In genomic region chr7:95509199-95509598, GRCh38 we compare ENCODE assay signal across 8 cellular contexts. TPM values are rescaled to one million over a fixed set of nuclear protein-coding genes. Genes with fewer than 3 reads are reported as not detected.
DNase-seq lines count a peak whose midpoint lies in the region; ATAC-seq and TF ChIP-seq lines count a peak whose summit lies in the region.

No MANE protein-coding gene starts in this region.

- H3K4me1 ChIP-seq in MM.1S (ENCODE audit: low read length) = no peaks in the 10 kb centered on the region

- no peaks in the 10 kb centered on the region for H3K79me2 ChIP-seq in MM.1S (ENCODE audit: low read length)

- H3K27me3 Mint-ChIP-seq in endothelial cell (ENCODE audit: unreplicated experiment) = peaks cover 1% of the 10 kb centered on the region

- no peak overlapping the region for H3K4me3 ChIP-seq in MM.1S (ENCODE audit: low read length)

- no peaks in the 10 kb centered on the region for H3K27me3 ChIP-seq in MM.1S (replicated peaks; ENCODE audit: insufficient read depth, low read length)

- H3K9me2 ChIP-seq in MM.1S (replicated peaks; ENCODE audit: insufficient read depth, low read length) = no peaks in the 10 kb centered on the region

- H3K9me3 Mint-ChIP-seq in endothelial cell (ENCODE audit: unreplicated experiment) = no peaks in the 10 kb centered on the region

- POLR2A ChIA-PET in HEK293T (lab: Yijun Ruan, JAX) = no interaction called here

- TF ChIP-seq CTCF in endothelial cell (IDR thresholded peaks at IDR 0.05; ENCODE audit: unreplicated experiment) (no peak), MM.1S (IDR thresholded peaks at IDR 0.05; ENCODE audit: low read length) (no peak)

- H3K4me1 Mint-ChIP-seq in endothelial cell (ENCODE audit: unreplicated experiment) = no peaks in the 10 kb centered on the region

- H3K4me2 ChIP-seq in MM.1S (ENCODE audit: low read depth, low read length) = no peak overlapping the region

- DNase-seq in DMS153 treated with DMSO at 0.1 percent for 48 hours (lab: John Stamatoyannopoulos, UW; ENCODE audit: unreplicated experiment) (peak; percentile 88), NCI-H345 (lab: John Stamatoyannopoulos, UW) (peak; percentile 52), endothelial cell (ENCODE audit: low spot score) (peak; percentile 40), HEK293T (ENCODE audit: extremely low spot score) (no peak), RKO (ENCODE audit: low spot score) (no peak), MM.1S (no peak)
- DNase-seq in effector CD4-positive, alpha-beta T cell = no peak

- peak; percentile 71 for ATAC-seq in HG02610 (IDR thresholded peaks at IDR 0.05; ENCODE audit: unreplicated experiment)

- no peaks in the 10 kb centered on the region for H3K36me3 Mint-ChIP-seq in endothelial cell (ENCODE audit: low read depth, unreplicated experiment)

- H2AFZ ChIP-seq in MM.1S (ENCODE audit: low read length) = no peak overlapping the region

- no peak overlapping the region for H3K27ac Mint-ChIP-seq in endothelial cell (ENCODE audit: unreplicated experiment)

- H3K9me3 ChIP-seq in MM.1S (replicated peaks; ENCODE audit: insufficient read depth, low read length) = no peaks in the 10 kb centered on the region

- no peaks in the 10 kb centered on the region for H3F3A ChIP-seq in MM.1S (ENCODE audit: insufficient read depth, low read length)

- no peak overlapping the region for H3K9ac ChIP-seq in MM.1S (ENCODE audit: low read length)

- no peaks in the 10 kb centered on the region for H4K20me1 ChIP-seq in MM.1S (ENCODE audit: insufficient read depth, low read length)

- no peak overlapping the region for H3K4me3 Mint-ChIP-seq in endothelial cell (ENCODE audit: unreplicated experiment)

- H3K27ac ChIP-seq in MM.1S (ENCODE audit: low read length) = no peak overlapping the region

- no peaks in the 10 kb centered on the region for H3K36me3 ChIP-seq in MM.1S (replicated peaks; ENCODE audit: insufficient read depth, low read length)

- CTCF ChIA-PET in HEK293T (lab: Yijun Ruan, JAX) = interaction anchor here (0.7 to 6.3 kb wide), 4 partner anchors 175 to 192 kb away, joined by 3 to 73 read pairs (median 4); no protein-coding TSS in a partner anchor

TF ChIP-seq in HEK293T, 16 proteins besides CTCF, POLR2A, EP300 and RAD21:
- TF ChIP-seq PKNOX1 (IDR thresholded peaks at IDR 0.05) = no peak
- no peak for TF ChIP-seq NFRKB (IDR thresholded peaks at IDR 0.05)
- no peak for TF ChIP-seq ELF4 (IDR thresholded peaks at IDR 0.05)
- no peak for TF ChIP-seq ARNT (IDR thresholded peaks at IDR 0.05)
- TF ChIP-seq SUZ12 (IDR thresholded peaks at IDR 0.05) = no peak

RNA-seq across cellular contexts. Expression of gene ASB4, which starts 23.5 kb away (rescaled TPM):
- not detected for total RNA-seq in endothelial cell (ENCODE audit: unreplicated experiment)

Comparison
In these comparisons a context has a peak if more than half of its experiments do, and no peak if none do; other contexts are left out.
1. DNase-seq: peak in DMS153 treated with DMSO at 0.1 percent for 48 hours (single experiment), NCI-H345 (single experiment) and endothelial cell (single experiment); none in effector CD4-positive, alpha-beta T cell (single experiment), HEK293T (single experiment), RKO (single experiment) and MM.1S (single experiment).